8 cellular contexts compared by ENCODE assay signal in the genomic region with DNA sequence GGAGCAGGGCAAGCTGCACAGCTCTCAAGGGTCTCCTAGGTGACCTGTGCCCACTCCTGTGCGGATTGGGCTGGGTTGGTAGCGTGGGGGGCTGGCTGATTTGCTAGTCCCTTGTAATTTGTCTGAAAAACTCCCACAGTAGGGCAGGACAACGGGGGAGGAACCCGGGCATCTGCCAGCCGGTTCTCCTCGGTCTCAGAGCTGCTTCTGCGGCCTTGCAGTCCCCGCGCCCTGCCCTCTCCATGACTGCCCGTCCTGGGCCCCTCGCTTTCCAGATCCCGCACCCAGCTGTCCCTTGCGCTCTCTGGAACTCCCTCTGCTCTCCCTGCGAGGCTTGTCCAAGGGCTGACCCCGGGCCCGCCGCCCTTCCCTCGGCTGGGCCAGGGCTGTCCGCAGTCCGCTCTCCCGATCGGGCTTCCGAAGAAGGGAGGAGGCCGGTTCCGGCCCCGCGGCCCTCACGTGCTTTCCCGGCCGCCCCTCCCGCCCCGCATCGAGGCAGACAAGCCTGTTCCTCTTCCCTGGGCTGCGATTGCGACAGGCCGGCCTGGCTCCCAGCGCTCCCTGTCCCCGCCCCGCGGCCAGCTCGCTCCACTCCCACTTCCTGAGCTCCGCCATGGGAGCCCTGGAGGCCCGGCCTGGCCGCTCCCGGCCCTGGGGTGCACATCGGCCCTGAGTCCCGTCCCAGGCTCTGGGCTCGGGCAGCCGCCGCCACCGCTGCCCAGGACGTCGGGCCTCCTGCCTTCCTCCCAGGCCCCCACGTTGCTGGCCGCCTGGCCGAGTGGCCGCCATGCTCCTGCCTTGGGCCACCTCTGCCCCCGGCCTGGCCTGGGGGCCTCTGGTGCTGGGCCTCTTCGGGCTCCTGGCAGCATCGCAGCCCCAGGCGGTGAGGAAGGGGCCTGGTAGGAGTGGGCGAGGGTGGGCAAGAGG. TPM values are rescaled to one million over a fixed set of nuclear protein-coding genes. Genes with fewer than 3 reads are reported as not detected.
A peak's percentile ranks its signal among the peaks of the same experiment; 100 is the strongest.
DNase-seq lines count a peak whose midpoint lies in the region; ATAC-seq, FAIRE-seq and TF ChIP-seq lines count a peak whose summit lies in the region.

A gene (plus strand): TSS at position 591 of the 927 bp plus-strand sequence. CDS start 197 bp downstream, at position 788.

- peak within 1 kb of the TSS in 1 of 2 donors; percentile 56 for H3K4me3 Mint-ChIP-seq in stimulated activated naive CD8-positive, alpha-beta T cell treated with anti-CD3 and anti-CD28 coated beads, Interleukin-15, amount 100 ng/mL, for 72 hours

- peak in 2 of 4 donors; percentile 11 to 28 for TF ChIP-seq CTCF in right lobe of liver (IDR thresholded peaks at IDR 0.05)

- peak; percentile 43; the same call in 1 of the 2 replicates for TF ChIP-seq POLR2A in H54 (IDR thresholded peaks at IDR 0.05; ENCODE audit: low read depth, low read length)
- peak; percentile 91 for TF ChIP-seq POLR2A in right lobe of liver (IDR thresholded peaks at IDR 0.05)

- H3K4me3 ChIP-seq in right lobe of liver, result peak within 1 kb of the TSS; percentile 98 to 100 (median 99)

- no peak for FAIRE-seq in H54 (lab: Jason Lieb, UNC)

- peaks cover 0 to 28% (median 16%) of the 10 kb centered on the region in 4 donors for H3K36me3 ChIP-seq in right lobe of liver

- H3K27ac Mint-ChIP-seq in stimulated activated naive CD8-positive, alpha-beta T cell treated with anti-CD3 and anti-CD28 coated beads, Interleukin-15, amount 100 ng/mL, for 72 hours, result peak within 1 kb of the TSS; percentile 75 to 84

- 6% methylated on average over 3 of the region's 62 CpGs for WGBS in right lobe of liver (ENCODE audit: insufficient coverage, low coverage, low lambda C conversion rate, missing lambda C conversion rate)

- peak within 1 kb of the TSS; percentile 93 to 97 (median 94) for H3K27ac ChIP-seq in right lobe of liver

- H3K27me3 ChIP-seq in right lobe of liver, result no peaks in the 10 kb centered on the region

- intact Hi-C loops in right lobe of liver (cut with DNase I), result loop anchor here (10.0 kb wide), 1 partner anchor 49 kb away; no protein-coding TSS in a partner anchor

- ATAC-seq in right lobe of liver, result peak; percentile 89 to 95 (median 92)
- peak; percentile 52 for ATAC-seq in stimulated activated naive CD8-positive, alpha-beta T cell treated with anti-CD3 and anti-CD28 coated beads, Interleukin-15, amount 100 ng/mL, for 72 hours
- ATAC-seq in GM21526 (IDR thresholded peaks at IDR 0.05; ENCODE audit: low FRiP score, unreplicated experiment), result no peak
- ATAC-seq in HG02981 (IDR thresholded peaks at IDR 0.05; ENCODE audit: unreplicated experiment), result no peak

- peak; percentile 77 for DNase-seq in 8988T
- DNase-seq in H54 (ENCODE audit: insufficient read length, low spot score), result no peak
- peak; percentile 78 for DNase-seq in SK-N-DZ (ENCODE audit: low spot score)
- DNase-seq in ecto neural progenitor cell (ENCODE audit: low spot score), result peak; percentile 84
- peak; percentile 98 to 99 (median 99) for DNase-seq in right lobe of liver
- peak in 1 of 2 donors; percentile 29 for DNase-seq in stimulated activated naive CD8-positive, alpha-beta T cell treated with anti-CD3 and anti-CD28 coated beads, Interleukin-15, amount 100 ng/mL, for 72 hours

- peaks cover 29% of the 10 kb centered on the region for H3K27me3 Mint-ChIP-seq in stimulated activated naive CD8-positive, alpha-beta T cell treated with anti-CD3 and anti-CD28 coated beads, Interleukin-15, amount 100 ng/mL, for 72 hours

- H3K4me1 Mint-ChIP-seq in stimulated activated naive CD8-positive, alpha-beta T cell treated with anti-CD3 and anti-CD28 coated beads, Interleukin-15, amount 100 ng/mL, for 72 hours, result peaks cover 12% of the 10 kb centered on the region

- no peaks in the 10 kb centered on the region for H3K9me3 Mint-ChIP-seq in stimulated activated naive CD8-positive, alpha-beta T cell treated with anti-CD3 and anti-CD28 coated beads, Interleukin-15, amount 100 ng/mL, for 72 hours

- H3K9me3 ChIP-seq in right lobe of liver, result no peaks in the 10 kb centered on the region

- peaks cover 0 to 32% (median 10%) of the 10 kb centered on the region in 4 donors for H3K4me1 ChIP-seq in right lobe of liver

RNA-seq across cellular contexts. Expression of the gene that starts here (rescaled TPM):
- polyA plus RNA-seq in SK-N-DZ (2014; cell fraction: cytosol; rRNA removed), result 10.8 and 12.9 TPM in 2 replicates
- 10.8 and 14.2 TPM in 2 replicates for polyA plus RNA-seq in SK-N-DZ (2014; cell fraction: nucleus; rRNA removed)
- total RNA-seq in right lobe of liver, result 100 to 1,000 TPM in 3 of 6 experiments, 10 to 100 TPM in 3; 83.8 to 235 (median 103) TPM

Comparison
In these comparisons a context has a peak if more than half of its experiments do, and no peak if none do; other contexts are left out.
1. ATAC-seq: peak in right lobe of liver (4 of 4) and stimulated activated naive CD8-positive, alpha-beta T cell treated with anti-CD3 and anti-CD28 coated beads, Interleukin-15, amount 100 ng/mL, for 72 hours (single experiment); none in GM21526 (single experiment) and HG02981 (single experiment).